20 cellular contexts compared by ENCODE assay signal in genomic region chr19:34300380-34300779, GRCh38. TPM values are rescaled to one million over a fixed set of nuclear protein-coding genes. Genes with fewer than 3 reads are reported as not detected.
DNase-seq lines count a peak whose midpoint lies in the region; ATAC-seq, FAIRE-seq and TF ChIP-seq lines count a peak whose summit lies in the region.
"Had no signal": no experiment of that assay in that cellular context is flagged by ENCODE, and none has a peak within 500 bp of the region (broad histone marks: within the 10 kb centered on the region; RNA-seq: fewer than 3 reads in every experiment).

No MANE protein-coding gene starts in this region.

- peaks cover 4% of the 10 kb centered on the region for H3K4me1 Mint-ChIP-seq in Calu3 (ENCODE audit: low read depth, unreplicated experiment)
- H3K4me1 Mint-ChIP-seq in activated T-helper 17 cell treated with anti-CD3 and anti-CD28 coated beads, Interleukin-2, amount 50 U/mL, for 72 hours, result peaks cover 4% of the 10 kb centered on the region
- no peaks in the 10 kb centered on the region for H3K4me1 Mint-ChIP-seq in stimulated activated effector memory CD8-positive, alpha-beta T cell treated with anti-CD3 and anti-CD28 coated beads, Interleukin-12 subunit alpha, Interleukin-12 subunit beta, amount 100 ng/mL, for 72 hours
- H3K4me1 Mint-ChIP-seq in activated CD4-positive, alpha-beta memory T cell treated with anti-CD3 and anti-CD28 coated beads for 36 hours (ENCODE audit: low read depth), result no peaks in the 10 kb centered on the region

- no peaks in the 10 kb centered on the region for H3K27me3 Mint-ChIP-seq in Calu3 (ENCODE audit: unreplicated experiment)
- H3K27me3 Mint-ChIP-seq in activated T-helper 17 cell treated with anti-CD3 and anti-CD28 coated beads, Interleukin-2, amount 50 U/mL, for 72 hours, result no peaks in the 10 kb centered on the region
- no peaks in the 10 kb centered on the region for H3K27me3 Mint-ChIP-seq in activated CD4-positive, alpha-beta memory T cell treated with anti-CD3 and anti-CD28 coated beads for 36 hours
- H3K27me3 Mint-ChIP-seq: CD4-positive, CD25-positive, alpha-beta regulatory T cell had no signal

- no peak overlapping the region for H3K4me3 Mint-ChIP-seq in Calu3 (ENCODE audit: low read depth, unreplicated experiment)
- H3K4me3 Mint-ChIP-seq in activated T-helper 17 cell treated with anti-CD3 and anti-CD28 coated beads, Interleukin-2, amount 50 U/mL, for 72 hours, result no peak overlapping the region
- H3K4me3 Mint-ChIP-seq in stimulated activated effector memory CD8-positive, alpha-beta T cell treated with anti-CD3 and anti-CD28 coated beads, Interleukin-12 subunit alpha, Interleukin-12 subunit beta, amount 100 ng/mL, for 72 hours, result no peak overlapping the region
- H3K4me3 Mint-ChIP-seq in activated CD4-positive, alpha-beta memory T cell treated with anti-CD3 and anti-CD28 coated beads for 36 hours, result no peak overlapping the region
- H3K4me3 Mint-ChIP-seq: CD4-positive, CD25-positive, alpha-beta regulatory T cell had no signal

- H3K4me3 ChIP-seq in small intestine (ENCODE audit: low read depth in 1 of 2, low read length in 2 of 2), result no peak overlapping the region
- H3K4me3 ChIP-seq: SJSA1 had no signal

- H3K36me3 ChIP-seq in small intestine (ENCODE audit: control insufficient read depth in 2 of 2, insufficient read depth in 2 of 2, low read length in 2 of 2), result no peaks in the 10 kb centered on the region

- intact Hi-C loops in Calu3 (cut with micrococcal nuclease; ENCODE audit: unreplicated experiment), result no loop called here
- intact Hi-C loops in activated CD4-positive, alpha-beta memory T cell treated with anti-CD3 and anti-CD28 coated beads for 36 hours (cut with micrococcal nuclease), result no loop called here

- peaks cover 0 to under 1% of the 10 kb centered on the region in 2 donors for H3K4me1 ChIP-seq in small intestine (ENCODE audit: control insufficient read depth in 2 of 2, insufficient read depth in 1 of 2, low read depth in 1 of 2, low read length in 1 of 2)
- H3K4me1 ChIP-seq: SJSA1 had no signal

- H3K27ac ChIP-seq in small intestine (ENCODE audit: low read depth in 1 of 2, low read length in 1 of 2), result no peak overlapping the region
- H3K27ac ChIP-seq: SJSA1 had no signal

- H3K27ac Mint-ChIP-seq in Calu3 (ENCODE audit: unreplicated experiment), result no peak overlapping the region
- H3K27ac Mint-ChIP-seq in activated T-helper 17 cell treated with anti-CD3 and anti-CD28 coated beads, Interleukin-2, amount 50 U/mL, for 72 hours, result peak overlapping the region; percentile 42
- H3K27ac Mint-ChIP-seq in stimulated activated effector memory CD8-positive, alpha-beta T cell treated with anti-CD3 and anti-CD28 coated beads, Interleukin-12 subunit alpha, Interleukin-12 subunit beta, amount 100 ng/mL, for 72 hours, result peak overlapping the region; percentile 78
- H3K27ac Mint-ChIP-seq in activated CD4-positive, alpha-beta memory T cell treated with anti-CD3 and anti-CD28 coated beads for 36 hours, result no peak overlapping the region

- no peak for FAIRE-seq in small intestine (lab: Jason Lieb, UNC)
- FAIRE-seq: G401.6, H54 had no signal

- 90 to 93% (median 90%) methylated on average over 13 of the region's 13 CpGs for WGBS in small intestine, 3 donors

- H3K36me3 Mint-ChIP-seq in Calu3 (ENCODE audit: insufficient read depth, unreplicated experiment), result peaks cover 14% of the 10 kb centered on the region
- peaks cover 49% of the 10 kb centered on the region for H3K36me3 Mint-ChIP-seq in activated T-helper 17 cell treated with anti-CD3 and anti-CD28 coated beads, Interleukin-2, amount 50 U/mL, for 72 hours (ENCODE audit: low read depth)
- H3K36me3 Mint-ChIP-seq in stimulated activated effector memory CD8-positive, alpha-beta T cell treated with anti-CD3 and anti-CD28 coated beads, Interleukin-12 subunit alpha, Interleukin-12 subunit beta, amount 100 ng/mL, for 72 hours, result peaks cover 61% of the 10 kb centered on the region
- H3K36me3 Mint-ChIP-seq in activated CD4-positive, alpha-beta memory T cell treated with anti-CD3 and anti-CD28 coated beads for 36 hours, result peaks cover 5% of the 10 kb centered on the region

- TF ChIP-seq CTCF in Calu3 (IDR thresholded peaks at IDR 0.05; ENCODE audit: unreplicated experiment), result no peak

- no peaks in the 10 kb centered on the region for H3K9me3 ChIP-seq in small intestine (ENCODE audit: control insufficient read depth, low read depth)
- H3K9me3 ChIP-seq: SJSA1 had no signal

- TSS peak; percentile 71 for BruUV-seq in Calu3 (replicated peaks; lab: Mats Ljungman, UMichigan)

- no peak for ATAC-seq in activated T-helper 17 cell treated with anti-CD3 and anti-CD28 coated beads, Interleukin-2, amount 50 U/mL, for 72 hours (replicated peaks)
- ATAC-seq in left lobe of liver, result no peak
- no peak for ATAC-seq in stimulated activated effector memory CD8-positive, alpha-beta T cell treated with anti-CD3 and anti-CD28 coated beads, Interleukin-12 subunit alpha, Interleukin-12 subunit beta, amount 100 ng/mL, for 72 hours
- ATAC-seq: Right ventricle myocardium inferior had no signal

- POLR2A ChIA-PET in activated CD4-positive, alpha-beta memory T cell treated with anti-CD3 and anti-CD28 coated beads for 36 hours (lab: Charles Lee), result no interaction called here

- no peak for DNase-seq in Calu3
- DNase-seq in left lobe of liver (ENCODE audit: low spot score), result peak; percentile 34
- DNase-seq in stimulated activated effector memory CD8-positive, alpha-beta T cell treated with anti-CD3 and anti-CD28 coated beads, Interleukin-12 subunit alpha, Interleukin-12 subunit beta, amount 100 ng/mL, for 72 hours (ENCODE audit: low spot score in 2 of 2), result no peak
- DNase-seq in activated CD4-positive, alpha-beta memory T cell treated with anti-CD3 and anti-CD28 coated beads for 36 hours, result no peak
- DNase-seq in small intestine, result no peak
- no peak for DNase-seq in inferior parietal cortex (ENCODE audit: extremely low spot score)
- DNase-seq: CD4-positive, CD25-positive, alpha-beta regulatory T cell; DMS153; KG1; NCI-H1092 treated with DMSO at 0.1 percent for 48 hours; NCI-H1436 treated with DMSO at 0.1 percent for 48 hours; NCI-H1930; NCI-H2227 treated with DMSO at 0.1 percent for 48 hours; NCI-H510A; NCI-H774 had no signal

- no peaks in the 10 kb centered on the region for H3K9me3 Mint-ChIP-seq in Calu3 (ENCODE audit: low read depth, unreplicated experiment)
- no peaks in the 10 kb centered on the region for H3K9me3 Mint-ChIP-seq in activated T-helper 17 cell treated with anti-CD3 and anti-CD28 coated beads, Interleukin-2, amount 50 U/mL, for 72 hours
- H3K9me3 Mint-ChIP-seq in stimulated activated effector memory CD8-positive, alpha-beta T cell treated with anti-CD3 and anti-CD28 coated beads, Interleukin-12 subunit alpha, Interleukin-12 subunit beta, amount 100 ng/mL, for 72 hours, result no peaks in the 10 kb centered on the region
- no peaks in the 10 kb centered on the region for H3K9me3 Mint-ChIP-seq in activated CD4-positive, alpha-beta memory T cell treated with anti-CD3 and anti-CD28 coated beads for 36 hours
- H3K9me3 Mint-ChIP-seq: CD4-positive, CD25-positive, alpha-beta regulatory T cell had no signal

- no peaks in the 10 kb centered on the region for H3K27me3 ChIP-seq in small intestine (ENCODE audit: control insufficient read depth in 2 of 2, insufficient read depth in 2 of 2, low read length in 2 of 2)
- H3K27me3 ChIP-seq: SJSA1 had no signal

- CTCF ChIA-PET in Calu3 (lab: Charles Lee), result no interaction called here
- CTCF ChIA-PET in activated CD4-positive, alpha-beta memory T cell treated with anti-CD3 and anti-CD28 coated beads for 36 hours (lab: Charles Lee), result no interaction called here

RNA-seq across cellular contexts. Expression of gene GARRE1, which starts 46.0 kb away (rescaled TPM):
- total RNA-seq in Calu3 (2022), result 18.0 and 19.9 TPM in 2 replicates
- total RNA-seq in activated T-helper 17 cell treated with anti-CD3 and anti-CD28 coated beads, Interleukin-2, amount 50 U/mL, for 72 hours, result 10 to 100 TPM; 13.6 to 22.2 TPM
- total RNA-seq in left lobe of liver, result 9.2 TPM
- 10 to 100 TPM; 11.7 to 11.9 TPM for total RNA-seq in activated CD4-positive, alpha-beta memory T cell treated with anti-CD3 and anti-CD28 coated beads for 36 hours
- polyA plus RNA-seq in small intestine, result 10 to 100 TPM in 1 of 3 donors, 1 to 10 TPM in 2; 2.7 to 10.9 (median 3.0) TPM

Comparison
In these comparisons a context has a peak if more than half of its experiments do, and no peak if none do; other contexts are left out.
1. H3K27ac Mint-ChIP-seq: peak in activated T-helper 17 cell treated with anti-CD3 and anti-CD28 coated beads, Interleukin-2, amount 50 U/mL, for 72 hours (single experiment) and stimulated activated effector memory CD8-positive, alpha-beta T cell treated with anti-CD3 and anti-CD28 coated beads, Interleukin-12 subunit alpha, Interleukin-12 subunit beta, amount 100 ng/mL, for 72 hours (single experiment); none in Calu3 (single experiment) and activated CD4-positive, alpha-beta memory T cell treated with anti-CD3 and anti-CD28 coated beads for 36 hours (single experiment).